ENCODE assay signal across 27 cellular contexts in the genomic region with DNA sequence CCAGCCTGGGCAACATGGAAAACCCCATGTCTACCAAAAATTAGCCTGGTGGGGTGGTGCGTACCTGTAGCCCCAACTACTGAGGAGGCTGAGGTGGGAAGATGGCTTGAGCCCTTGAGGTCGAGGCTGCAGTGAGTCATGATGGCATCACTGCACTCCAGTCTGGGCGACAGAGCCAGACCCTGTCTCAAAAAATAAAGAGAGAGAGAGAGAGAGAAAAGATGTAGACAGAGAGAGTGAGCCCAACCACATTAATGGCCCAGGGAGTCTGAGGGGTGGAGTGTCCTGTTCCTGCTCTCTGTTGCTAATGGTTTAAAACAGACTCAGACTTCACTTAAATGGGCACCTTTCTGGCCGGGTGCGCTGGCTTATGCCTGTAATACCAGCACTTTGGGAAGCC.
"Had no signal": no experiment of that assay in that cellular context is flagged by ENCODE, and none has a peak within 500 bp of the region (broad histone marks: within the 10 kb centered on the region; RNA-seq: fewer than 3 reads in every experiment).

No MANE protein-coding gene starts in this region.

- H3K4me3 ChIP-seq: colonic mucosa, esophagus muscularis mucosa, gastroesophageal sphincter, heart right ventricle, lower lobe of right lung, smooth muscle cell, testis, tibial nerve, upper lobe of left lung had no signal

- H3K4me1 ChIP-seq: colonic mucosa, esophagus muscularis mucosa, foreskin keratinocyte, gastroesophageal sphincter, lower lobe of right lung, testis, upper lobe of left lung had no signal

- H3K4me3 Mint-ChIP-seq: dendritic cell treated with granulocyte-macrophage colony-stimulating factor and Interleukin-4, amounts not matched to agents 40 ng/mL and 50 ng/mL, for 4 days; naive thymus-derived CD8-positive, alpha-beta T cell; nephron progenitor cell; stimulated activated memory B cell treated with anti-CD40 and anti-IgM and Interleukin-4, amounts not matched to agents 10 μg/mL and 1 μg/mL and 100 μg/mL, for 72 hours had no signal

- H3K27ac ChIP-seq: colonic mucosa, esophagus muscularis mucosa, foreskin keratinocyte, gastroesophageal sphincter, heart right ventricle, lower lobe of right lung, neutrophil, parathyroid adenoma, testis, tibial nerve, upper lobe of left lung had no signal

- H3K36me3 ChIP-seq: colonic mucosa, esophagus muscularis mucosa, gastroesophageal sphincter, heart right ventricle, lower lobe of right lung, neutrophil, tibial nerve, upper lobe of left lung had no signal

- H3K9me3 Mint-ChIP-seq: dendritic cell treated with granulocyte-macrophage colony-stimulating factor and Interleukin-4, amounts not matched to agents 40 ng/mL and 50 ng/mL, for 4 days; naive thymus-derived CD8-positive, alpha-beta T cell; nephron progenitor cell; stimulated activated memory B cell treated with anti-CD40 and anti-IgM and Interleukin-4, amounts not matched to agents 10 μg/mL and 1 μg/mL and 100 μg/mL, for 72 hours had no signal

- H3K9ac ChIP-seq: parathyroid adenoma had no signal

- H3K36me3 Mint-ChIP-seq: naive thymus-derived CD8-positive, alpha-beta T cell had no signal

- ATAC-seq: foreskin keratinocyte; gastroesophageal sphincter; heart right ventricle; left ventricle myocardium superior; lower lobe of right lung; naive thymus-derived CD8-positive, alpha-beta T cell; sciatic nerve; stimulated activated memory B cell treated with anti-CD40 and anti-IgM and Interleukin-4, amounts not matched to agents 10 μg/mL and 1 μg/mL and 100 μg/mL, for 72 hours; stimulated activated naive CD8-positive, alpha-beta T cell treated with anti-CD3 and anti-CD28 coated beads, Interleukin-15, Interleukin-2, amounts not matched to agents 100 U/mL and 50 U/mL, for 24 hours had no signal

- H3K27me3 ChIP-seq: colonic mucosa, esophagus muscularis mucosa, foreskin keratinocyte, gastroesophageal sphincter, heart right ventricle, neutrophil, testis, tibial nerve, upper lobe of left lung had no signal

- DNase-seq: colonic mucosa; effector CD8-positive, alpha-beta T cell; foreskin keratinocyte; heart right ventricle; hippocampal formation; kidney glomerular epithelial cell; left ventricle myocardium superior; lower lobe of right lung; naive thymus-derived CD8-positive, alpha-beta T cell; nephron progenitor cell; stimulated activated CD4-positive, alpha-beta T cell treated with anti-CD3 and anti-CD28 coated beads, Interleukin-12 subunit alpha, Interleukin-12 subunit beta, amount 100 ng/mL, for 4 hours; stimulated activated CD4-positive, alpha-beta T cell treated with anti-CD3 and anti-CD28 coated beads, Interleukin-1b, Interleukin-23, amount 100 ng/mL, for 48 hours; stimulated activated CD4-positive, alpha-beta T cell treated with anti-CD3 and anti-CD28 coated beads, Interleukin-4, amount 100 ng/mL, for 1 hour; stimulated activated naive CD8-positive, alpha-beta T cell treated with anti-CD3 and anti-CD28 coated beads, Interleukin-15, Interleukin-2, amounts not matched to agents 100 U/mL and 50 U/mL, for 24 hours; substantia nigra; testis; upper lobe of left lung had no signal

- H2AFZ ChIP-seq: parathyroid adenoma had no signal

- H3K4me2 ChIP-seq: smooth muscle cell had no signal

- H3K27ac Mint-ChIP-seq: dendritic cell treated with granulocyte-macrophage colony-stimulating factor and Interleukin-4, amounts not matched to agents 40 ng/mL and 50 ng/mL, for 4 days; nephron progenitor cell; progenitor cell of endocrine pancreas; stimulated activated memory B cell treated with anti-CD40 and anti-IgM and Interleukin-4, amounts not matched to agents 10 μg/mL and 1 μg/mL and 100 μg/mL, for 72 hours had no signal

- H3K9me3 ChIP-seq: colonic mucosa, esophagus muscularis mucosa, gastroesophageal sphincter, heart right ventricle, lower lobe of right lung, neutrophil, testis, tibial nerve, upper lobe of left lung had no signal

- H3K79me2 ChIP-seq: parathyroid adenoma had no signal

- H3K27me3 Mint-ChIP-seq: dendritic cell treated with granulocyte-macrophage colony-stimulating factor and Interleukin-4, amounts not matched to agents 40 ng/mL and 50 ng/mL, for 4 days; stimulated activated memory B cell treated with anti-CD40 and anti-IgM and Interleukin-4, amounts not matched to agents 10 μg/mL and 1 μg/mL and 100 μg/mL, for 72 hours had no signal
